ENCODE assay signal across 8 cellular contexts in genomic region chr1:18927082-18927653, GRCh38. TPM values are rescaled to one million over a fixed set of nuclear protein-coding genes. Genes with fewer than 3 reads are reported as not detected.
DNase-seq lines count a peak whose midpoint lies in the region; ATAC-seq and TF ChIP-seq lines count a peak whose summit lies in the region.

No MANE protein-coding gene starts in this region.

- H3K9me3 ChIP-seq in mucosa of descending colon, result no peaks in the 10 kb centered on the region

- POLR2A ChIA-PET in HEK293T (lab: Yijun Ruan, JAX), result interaction anchor here (0.9 to 1.8 kb wide), 2 partner anchors 15 to 29 kb away, joined by 3 to 5 read pairs; no protein-coding TSS in a partner anchor

- no peak for TF ChIP-seq CTCF in mucosa of descending colon (IDR thresholded peaks at IDR 0.05)

- no peaks in the 10 kb centered on the region for H3K36me3 ChIP-seq in mucosa of descending colon (ENCODE audit: low read depth)

- ATAC-seq in GM19043 (IDR thresholded peaks at IDR 0.05; ENCODE audit: low read depth, unreplicated experiment) (peak; percentile 8), HG03439 (IDR thresholded peaks at IDR 0.05; ENCODE audit: unreplicated experiment) (peak; percentile 18), mucosa of descending colon (peak; percentile 36)

- H3K4me3 ChIP-seq in mucosa of descending colon, result no peak overlapping the region

- intact Hi-C loops in mucosa of descending colon (cut with DNase I, micrococcal nuclease), result no loop called here

- DNase-seq in activated gamma-delta T cell (lab: John Stamatoyannopoulos, UW) (peak; percentile 31), mucosa of descending colon (peak in 2 of 3 donors; percentile 48 to 70), NCI-H2029 (lab: John Stamatoyannopoulos, UW) (no peak), HEK293T (ENCODE audit: extremely low spot score) (no peak), GDM1 (lab: John Stamatoyannopoulos, UW) (no peak), NCI-H1930 (lab: John Stamatoyannopoulos, UW) (no peak)

- CTCF ChIA-PET in HEK293T (lab: Yijun Ruan, JAX), result no interaction called here

- H3K4me1 ChIP-seq in mucosa of descending colon (ENCODE audit: low read depth), result peaks cover 29% of the 10 kb centered on the region

TF ChIP-seq in HEK293T, 16 proteins besides CTCF, POLR2A, EP300 and RAD21:
- no peak for TF ChIP-seq FOXM1 (IDR thresholded peaks at IDR 0.05; ENCODE audit: borderline replicate concordance)
- no peak for TF ChIP-seq FOXK2 (IDR thresholded peaks at IDR 0.05)
- TF ChIP-seq SP1 (IDR thresholded peaks at IDR 0.05), result no peak
- TF ChIP-seq L3MBTL2 (conservative IDR thresholded peaks at IDR 0.05), result no peak
- no peak for TF ChIP-seq ZNF384 (IDR thresholded peaks at IDR 0.05)
- no peak for TF ChIP-seq ELF4 (IDR thresholded peaks at IDR 0.05)
- no peak for TF ChIP-seq BHLHE40 (IDR thresholded peaks at IDR 0.05; ENCODE audit: borderline replicate concordance)
- no peak for TF ChIP-seq CTBP1 (IDR thresholded peaks at IDR 0.05; ENCODE audit: borderline replicate concordance)
- no peak for TF ChIP-seq HDGF (IDR thresholded peaks at IDR 0.05; ENCODE audit: borderline replicate concordance)
- TF ChIP-seq NFRKB (IDR thresholded peaks at IDR 0.05), result no peak
- no peak for TF ChIP-seq ARNT (IDR thresholded peaks at IDR 0.05)
- no peak for TF ChIP-seq PKNOX1 (IDR thresholded peaks at IDR 0.05)
- no peak for TF ChIP-seq FOXA1 (IDR thresholded peaks at IDR 0.05)
- TF ChIP-seq LEF1 (IDR thresholded peaks at IDR 0.05; ENCODE audit: borderline replicate concordance), result no peak
- TF ChIP-seq SUZ12 (IDR thresholded peaks at IDR 0.05), result no peak
- TF ChIP-seq TARDBP (IDR thresholded peaks at IDR 0.05), result no peak

RNA-seq across cellular contexts. Expression of gene ALDH4A1, which starts 24.8 kb away (rescaled TPM):
- 1 to 10 TPM; 2.7 to 7.7 (median 5.6) TPM for total RNA-seq in mucosa of descending colon

RNA-seq across cellular contexts. Expression of gene IFFO2, which starts 29.3 kb away (rescaled TPM):
- 10 to 100 TPM; 13.1 to 19.0 (median 15.5) TPM for total RNA-seq in mucosa of descending colon

Comparison
In these comparisons a context has a peak if more than half of its experiments do, and no peak if none do; other contexts are left out.
1. DNase-seq: peak in activated gamma-delta T cell (single experiment) and mucosa of descending colon (2 of 3); none in NCI-H2029 (single experiment), HEK293T (single experiment), GDM1 (single experiment) and NCI-H1930 (0 of 2).
2. Peak in every context shown above with its lines, with median percentiles within 50 percentile points of each other: ATAC-seq.